8 cellular contexts compared by ENCODE assay signal in the genomic region with DNA sequence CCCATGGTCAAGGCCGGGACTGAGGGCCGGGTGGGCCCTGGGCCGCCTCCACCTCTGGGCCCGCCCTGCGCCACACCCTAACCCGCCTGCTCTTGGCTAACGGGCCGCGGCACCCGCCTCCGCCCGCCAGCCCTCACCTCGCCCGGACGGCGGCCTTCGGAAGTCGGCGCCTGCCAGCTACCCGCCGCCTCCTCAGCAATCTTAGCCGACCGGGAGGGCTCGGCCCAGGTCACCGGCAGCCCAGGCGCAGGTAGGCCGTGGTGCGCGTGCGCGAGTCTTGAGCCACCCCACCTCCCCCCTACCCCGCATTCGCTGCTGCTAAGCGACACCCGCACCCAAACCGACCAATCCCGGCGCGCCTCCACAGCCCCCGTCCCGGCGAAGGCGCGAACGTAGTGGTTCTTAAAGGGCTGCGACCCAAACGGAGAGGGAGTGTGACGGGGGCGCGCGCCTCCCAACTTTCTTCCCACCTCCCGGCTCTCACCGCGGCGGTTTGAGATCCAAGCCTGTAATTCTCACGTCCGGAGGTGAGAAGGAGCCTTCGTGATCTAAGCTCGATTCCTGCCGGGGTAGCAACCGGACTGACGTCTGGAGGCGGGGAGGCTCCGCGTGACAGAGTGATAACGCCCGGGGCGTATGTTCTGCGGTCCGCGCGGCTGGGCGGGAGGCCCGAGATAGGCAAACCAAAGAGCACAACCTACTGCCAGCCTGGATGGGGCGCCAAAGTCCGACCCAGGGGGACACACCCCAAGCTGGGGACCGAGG. TPM values are rescaled to one million over a fixed set of nuclear protein-coding genes. Genes with fewer than 3 reads are reported as not detected.
DNase-seq lines count a peak whose midpoint lies in the region; ATAC-seq, FAIRE-seq and TF ChIP-seq lines count a peak whose summit lies in the region.

A gene with protein sequence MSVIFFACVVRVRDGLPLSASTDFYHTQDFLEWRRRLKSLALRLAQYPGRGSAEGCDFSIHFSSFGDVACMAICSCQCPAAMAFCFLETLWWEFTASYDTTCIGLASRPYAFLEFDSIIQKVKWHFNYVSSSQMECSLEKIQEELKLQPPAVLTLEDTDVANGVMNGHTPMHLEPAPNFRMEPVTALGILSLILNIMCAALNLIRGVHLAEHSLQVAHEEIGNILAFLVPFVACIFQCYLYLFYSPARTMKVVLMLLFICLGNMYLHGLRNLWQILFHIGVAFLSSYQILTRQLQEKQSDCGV (minus strand): TSS at position 259 of the 765 bp plus-strand sequence. CDS start 12,921 bp downstream, outside the sequence.

- H3K9ac ChIP-seq in HUES6 (ENCODE audit: low read length) (peak within 1 kb of the TSS; percentile 75), OCI-LY3 (ENCODE audit: low read length) (peak within 1 kb of the TSS; percentile 82)

- intact Hi-C loops in mucosa of descending colon (cut with DNase I, micrococcal nuclease): no loop called here

- H3K4me2 ChIP-seq in OCI-LY3 (ENCODE audit: low read length): peak within 1 kb of the TSS; percentile 86

- H3K36me3 ChIP-seq in HUES6 (ENCODE audit: control insufficient read depth, insufficient read depth, low read length): peaks cover 8% of the 10 kb centered on the region
- peaks cover 11% of the 10 kb centered on the region for H3K36me3 ChIP-seq in OCI-LY3 (replicated peaks; ENCODE audit: low read depth, low read length)
- H3K36me3 ChIP-seq in mucosa of descending colon (ENCODE audit: low read depth): no peaks in the 10 kb centered on the region

- TF ChIP-seq CTCF in D721Med (IDR thresholded peaks at IDR 0.05; ENCODE audit: insufficient read depth, missing control alignments): no peak
- TF ChIP-seq CTCF in OCI-LY3 (IDR thresholded peaks at IDR 0.05; ENCODE audit: low read depth, low read length): peak; percentile 68
- TF ChIP-seq CTCF in mucosa of descending colon (IDR thresholded peaks at IDR 0.05): no peak

- peak within 1 kb of the TSS; percentile 90 for H2AFZ ChIP-seq in OCI-LY3 (ENCODE audit: low read depth, low read length)

- H3K79me2 ChIP-seq in OCI-LY3 (ENCODE audit: low read length): peaks cover 38% of the 10 kb centered on the region

- ATAC-seq in GM21423 (IDR thresholded peaks at IDR 0.05; ENCODE audit: unreplicated experiment): peak; percentile 88
- peak; percentile 96 for ATAC-seq in mucosa of descending colon

- H3K4me1 ChIP-seq in HUES6 (ENCODE audit: control insufficient read depth, insufficient read depth, low read length) (peaks cover 18% of the 10 kb centered on the region), OCI-LY3 (ENCODE audit: low read length) (peaks cover 20% of the 10 kb centered on the region), mucosa of descending colon (ENCODE audit: low read depth) (peaks cover 9% of the 10 kb centered on the region)

- H3K27me3 ChIP-seq in HUES6 (ENCODE audit: control insufficient read depth, insufficient read depth, low read length) (no peaks in the 10 kb centered on the region), OCI-LY3 (ENCODE audit: low read depth, low read length) (no peaks in the 10 kb centered on the region)

- H3K27ac ChIP-seq in HUES6 (ENCODE audit: low read depth, low read length) (peak within 1 kb of the TSS; percentile 85; the same call in 1 of the 2 replicates), OCI-LY3 (ENCODE audit: low read length) (peak within 1 kb of the TSS; percentile 66)

- H3K9me3 ChIP-seq in HUES6 (ENCODE audit: control insufficient read depth, insufficient read depth, low read depth, low read length): no peaks in the 10 kb centered on the region
- no peaks in the 10 kb centered on the region for H3K9me3 ChIP-seq in OCI-LY3 (ENCODE audit: insufficient read depth, low read length)
- no peaks in the 10 kb centered on the region for H3K9me3 ChIP-seq in mucosa of descending colon

- no peak for FAIRE-seq in D721Med (lab: Jason Lieb, UNC)

- DNase-seq in D721Med (ENCODE audit: insufficient read length, low spot score) (peak; percentile 96), activated T-cell treated with anti-CD3 and anti-CD28 coated beads for 1 hour (ENCODE audit: low read depth) (peak; percentile 95), epidermal melanocyte (ENCODE audit: insufficient read length, low spot score) (peak; percentile 98), mucosa of descending colon (peak; percentile 91 to 96 (median 94))
- DNase-seq in stimulated activated CD8-positive, alpha-beta memory T cell treated with anti-CD3 and anti-CD28 coated beads, Interleukin-4, amount 100 ng/mL, for 24 hours (ENCODE audit: low read depth): peak; percentile 95

- no peaks in the 10 kb centered on the region for H4K20me1 ChIP-seq in OCI-LY3 (ENCODE audit: insufficient read depth, low read length)

- peak within 1 kb of the TSS; percentile 81 for H3K4me3 ChIP-seq in HUES6 (ENCODE audit: low read depth, low read length)
- H3K4me3 ChIP-seq in OCI-LY3 (ENCODE audit: low read length): peak within 1 kb of the TSS; percentile 79
- H3K4me3 ChIP-seq in mucosa of descending colon: peak within 1 kb of the TSS; percentile 47

RNA-seq across cellular contexts. Expression of the gene that starts here (rescaled TPM):
- 10 to 100 TPM in 2 of 3 donors, 1 to 10 TPM in 1; 9.3 to 34.2 (median 18.3) TPM for total RNA-seq in mucosa of descending colon

Comparison
In these comparisons a context has a peak if more than half of its experiments do, and no peak if none do; other contexts are left out.
1. Peak in every context shown above with its lines: DNase-seq, ATAC-seq, H3K4me3 ChIP-seq and H3K27ac ChIP-seq.